Comparison of ENCODE assay signal across 1 cellular context in the genomic region with DNA sequence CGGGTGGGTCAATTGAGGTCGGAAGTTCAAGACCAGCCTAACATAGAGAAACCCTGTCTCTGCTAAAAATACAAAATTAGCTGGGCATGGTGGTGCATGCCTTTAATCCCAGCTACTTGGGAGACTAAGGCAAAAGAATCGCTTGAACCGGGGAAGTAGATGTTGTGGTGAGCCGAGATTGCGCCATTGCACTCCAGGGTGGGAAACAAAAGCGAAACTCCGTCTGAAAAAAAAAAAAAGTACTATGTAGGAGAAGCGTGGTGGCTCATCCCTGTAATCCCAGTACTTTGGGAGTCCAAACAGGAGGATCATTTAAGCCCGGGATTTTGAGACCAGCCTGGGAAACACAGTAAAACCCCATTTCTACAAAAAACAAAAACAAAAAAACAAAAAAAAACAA.
TF ChIP-seq lines count a peak whose summit lies in the region.

No MANE protein-coding gene starts in this region.

TF ChIP-seq in endothelial cell of umbilical vein, 7 proteins besides CTCF, POLR2A, EP300 and RAD21:
- no peak for TF ChIP-seq JUN (IDR thresholded peaks at IDR 0.05; ENCODE audit: borderline replicate concordance, insufficient read depth, insufficient read length, low read depth)
- no peak for TF ChIP-seq MYC (IDR thresholded peaks at IDR 0.05; ENCODE audit: low read depth, low read length)
- no peak for TF ChIP-seq GATA2 (IDR thresholded peaks at IDR 0.05; ENCODE audit: insufficient read depth, insufficient read length, low read depth, low read length)
- TF ChIP-seq EZH2 (IDR thresholded peaks at IDR 0.05; ENCODE audit: borderline replicate concordance, low read depth, low read length, severe bottlenecking): no peak
- TF ChIP-seq FOS (IDR thresholded peaks at IDR 0.05; ENCODE audit: borderline replicate concordance, insufficient read depth, low read length): no peak
- no peak for TF ChIP-seq POLR2AphosphoS5 (IDR thresholded peaks at IDR 0.05; ENCODE audit: insufficient read depth, low read depth, low read length)
- TF ChIP-seq MAX (IDR thresholded peaks at IDR 0.05; ENCODE audit: insufficient read depth, insufficient read length): no peak
TF ChIP-seq in endothelial cell of umbilical vein: peak in this region for 0.
